ENCODE assay signal across 22 cellular contexts in the genomic region with DNA sequence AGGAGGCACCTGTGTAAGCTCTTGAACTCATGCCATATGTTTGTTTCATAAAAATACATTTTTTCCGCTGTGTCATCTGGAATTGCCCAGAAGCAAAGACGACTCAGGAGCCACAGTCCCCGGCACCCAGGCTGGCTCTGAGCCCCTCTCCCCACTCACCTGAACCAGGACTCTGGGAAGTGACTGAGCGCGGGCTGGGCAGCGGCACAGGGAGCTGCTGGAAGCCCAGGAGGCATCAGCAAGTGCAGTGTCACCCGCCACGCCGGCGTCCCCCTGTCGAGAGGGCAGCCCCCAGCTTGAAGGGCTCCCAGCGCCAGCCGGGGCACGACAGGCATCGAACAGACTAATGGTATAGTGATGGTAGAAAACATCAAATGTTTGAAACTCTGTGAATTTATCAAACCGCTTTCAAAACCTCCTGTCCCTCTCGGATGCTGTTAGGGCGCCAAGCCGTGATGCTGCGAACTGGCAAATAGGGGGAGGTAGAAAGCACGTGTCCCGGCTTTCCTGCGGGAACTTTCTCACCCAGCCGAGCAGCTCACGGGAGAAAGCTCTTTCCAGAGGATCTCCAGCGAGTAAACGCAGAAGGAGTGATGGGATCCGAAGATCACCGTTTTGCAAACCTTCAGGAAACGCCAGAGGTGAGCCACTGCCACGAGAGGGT. TPM values are rescaled to one million over a fixed set of nuclear protein-coding genes. Genes with fewer than 3 reads are reported as not detected.
DNase-seq lines count a peak whose midpoint lies in the region; ATAC-seq and TF ChIP-seq lines count a peak whose summit lies in the region.
"Had no signal": no experiment of that assay in that cellular context is flagged by ENCODE, and none has a peak within 500 bp of the region (broad histone marks: within the 10 kb centered on the region; RNA-seq: fewer than 3 reads in every experiment).

No MANE protein-coding gene starts in this region.

- ATAC-seq in right cardiac atrium: no peak
- ATAC-seq in GM21381 (IDR thresholded peaks at IDR 0.05; ENCODE audit: unreplicated experiment): no peak
- no peak for ATAC-seq in HG03432 (IDR thresholded peaks at IDR 0.05; ENCODE audit: unreplicated experiment)
- ATAC-seq: body of pancreas, gastrocnemius medialis, HCT116, sciatic nerve, T-cell had no signal

- H3K9me3 ChIP-seq in right cardiac atrium (ENCODE audit: control insufficient read depth, low read length) (no peaks in the 10 kb centered on the region), ascending aorta (no peaks in the 10 kb centered on the region), vagina (no peaks in the 10 kb centered on the region)
- H3K9me3 ChIP-seq: body of pancreas, gastrocnemius medialis had no signal

- H3K27ac ChIP-seq in right cardiac atrium (ENCODE audit: low read length) (no peak overlapping the region), ascending aorta (peak overlapping the region; percentile 70 to 74), mesendoderm (ENCODE audit: low read depth, low read length) (no peak overlapping the region), vagina (peak overlapping the region; percentile 73)
- H3K27ac ChIP-seq: KMS-11 had no signal

- H3K36me3 ChIP-seq in ascending aorta (no peaks in the 10 kb centered on the region), mesendoderm (ENCODE audit: control insufficient read depth, insufficient read depth, low read length) (no peaks in the 10 kb centered on the region), vagina (no peaks in the 10 kb centered on the region)
- H3K36me3 ChIP-seq: gastrocnemius medialis had no signal

- no peak overlapping the region for H3K4me2 ChIP-seq in mesendoderm (ENCODE audit: low read length)
- H3K4me2 ChIP-seq: KMS-11 had no signal

- CTCF ChIA-PET in GM10248 (lab: Yijun Ruan, JAX): no interaction called here

- H3K9ac ChIP-seq in mesendoderm (ENCODE audit: low read length): no peak overlapping the region
- H3K9ac ChIP-seq: KMS-11 had no signal

- H3K4me3 ChIP-seq in right cardiac atrium (ENCODE audit: low read length) (no peak overlapping the region), ascending aorta (peak overlapping the region in 1 of 2 donors; percentile 45), mesendoderm (ENCODE audit: low read length) (no peak overlapping the region), vagina (no peak overlapping the region)
- H3K4me3 ChIP-seq: body of pancreas, gastrocnemius medialis had no signal

- no peak overlapping the region for H2AK5ac ChIP-seq in mesendoderm (ENCODE audit: low read length)

- TF ChIP-seq CTCF in ascending aorta (IDR thresholded peaks at IDR 0.05) (no peak), vagina (IDR thresholded peaks at IDR 0.05) (no peak), GM10248 (IDR thresholded peaks at IDR 0.05; ENCODE audit: control extremely low read depth, extremely low read depth, low read depth, missing control alignments) (no peak)

- H3K56ac ChIP-seq in mesendoderm (ENCODE audit: low read length): peak overlapping the region; percentile 7

- intact Hi-C loops in right cardiac atrium (cut with DNase I): no loop called here
- intact Hi-C loops in cardiac septum (cut with DNase I): no loop called here
- intact Hi-C loops in ascending aorta (cut with DNase I): no loop called here
- intact Hi-C loops in vagina (cut with DNase I): loop anchor here (5.0 kb wide), 1 partner anchor 40 kb away; no protein-coding TSS in a partner anchor

- DNase-seq in right cardiac atrium (peak; percentile 18 to 71 (median 50)), cardiac septum (ENCODE audit: low spot score) (no peak), ascending aorta (ENCODE audit: low spot score in 2 of 2) (no peak), mesendoderm (peak; percentile 55), vagina (ENCODE audit: extremely low spot score in 2 of 2) (no peak), GM10248 (ENCODE audit: extremely low spot score) (no peak)
- DNase-seq: activated CD4-positive, alpha-beta T cell treated with anti-CD3 and anti-CD28 coated beads, Interleukin-2, amount 10 ng/mL, durations not matched to agents 7 days and 5 days; activated naive CD8-positive, alpha-beta T cell treated with anti-CD3 and anti-CD28 coated beads for 36 hours; body of pancreas; effector CD4-positive, alpha-beta T cell; erythroblast; gastrocnemius medialis; hypothalamus; naive B cell; NCI-H2171 treated with DMSO at 0.1 percent for 48 hours; SIG-M5; T-cell had no signal

- H2BK120ac ChIP-seq in mesendoderm (ENCODE audit: low read depth, low read length): no peak overlapping the region

- no peak overlapping the region for H4K8ac ChIP-seq in mesendoderm (ENCODE audit: low read depth, low read length)

- H2BK5ac ChIP-seq in mesendoderm (ENCODE audit: low read length): no peak overlapping the region

- H3K4me1 ChIP-seq in right cardiac atrium (ENCODE audit: control insufficient read depth, insufficient read depth, low read length) (peaks cover 17% of the 10 kb centered on the region), ascending aorta (peaks cover 5 to 25% of the 10 kb centered on the region in 2 donors), mesendoderm (ENCODE audit: control insufficient read depth, low read depth, low read length) (no peaks in the 10 kb centered on the region), vagina (peaks cover 46% of the 10 kb centered on the region)

- POLR2A ChIA-PET in GM10248 (lab: Yijun Ruan, JAX): no interaction called here

- H3K23ac ChIP-seq in mesendoderm (ENCODE audit: low read length): no peak overlapping the region

- no peak overlapping the region for H2BK15ac ChIP-seq in mesendoderm (replicated peaks; ENCODE audit: low read depth)

- no peak overlapping the region for H3K18ac ChIP-seq in mesendoderm (ENCODE audit: low read length)

- no peaks in the 10 kb centered on the region for H3K79me2 ChIP-seq in mesendoderm (ENCODE audit: control insufficient read depth, insufficient read depth, low read length)

- no peak for TF ChIP-seq POLR2A in vagina (IDR thresholded peaks at IDR 0.05)

- H3K4ac ChIP-seq in mesendoderm (ENCODE audit: low read depth, low read length): no peak overlapping the region

- no peaks in the 10 kb centered on the region for H3K79me1 ChIP-seq in mesendoderm (ENCODE audit: low read length)

- H3K27me3 ChIP-seq in right cardiac atrium (ENCODE audit: control insufficient read depth, insufficient read depth) (no peaks in the 10 kb centered on the region), ascending aorta (no peaks in the 10 kb centered on the region), mesendoderm (ENCODE audit: insufficient read depth, low read length, poor library complexity) (no peaks in the 10 kb centered on the region), vagina (no peaks in the 10 kb centered on the region)
- H3K27me3 ChIP-seq: body of pancreas had no signal

- H4K5ac ChIP-seq in mesendoderm (ENCODE audit: low read length): no peak overlapping the region

- 72% methylated on average over 31 of the region's 31 CpGs for WGBS in right cardiac atrium
- no CpG with 5 or more reads among the region's 31 CpGs for WGBS in mesendoderm (ENCODE audit: extremely low coverage, insufficient coverage, low lambda C conversion rate)

RNA-seq across cellular contexts. Expression of a gene that starts 57.8 kb away (rescaled TPM):
- total RNA-seq in right cardiac atrium (100 to 1,000 TPM in 1 of 4 donors, 10 to 100 TPM in 3; 63.5 to 134 (median 84.6) TPM), cardiac septum (77.0 TPM), ascending aorta (699 TPM), vagina (86.7 TPM)
- polyA plus RNA-seq in right cardiac atrium: 52.3 TPM
- 84.0 TPM for polyA plus RNA-seq in mesendoderm (2013, experiment 1 of 2)
- polyA plus RNA-seq in mesendoderm (2013, experiment 2 of 2): 85.5 TPM

RNA-seq across cellular contexts. Expression of a gene that starts 59.5 kb away (rescaled TPM):
- 10 to 100 TPM; 16.0 to 20.3 (median 19.1) TPM for total RNA-seq in right cardiac atrium
- polyA plus RNA-seq in right cardiac atrium: 14.1 TPM
- total RNA-seq in cardiac septum: 20.1 TPM
- total RNA-seq in ascending aorta: 39.4 TPM
- polyA plus RNA-seq in mesendoderm (2013, experiment 1 of 2): 17.3 TPM
- 17.4 TPM for polyA plus RNA-seq in mesendoderm (2013, experiment 2 of 2)
- 38.3 TPM for total RNA-seq in vagina

Comparison
In these comparisons a context has a peak if more than half of its experiments do, and no peak if none do; other contexts are left out.
1. DNase-seq: peak in right cardiac atrium (3 of 3) and mesendoderm (single experiment); none in cardiac septum (single experiment), ascending aorta (0 of 2), vagina (0 of 2) and GM10248 (single experiment).
2. H3K27ac ChIP-seq: peak in ascending aorta (2 of 2) and vagina (single experiment); none in right cardiac atrium (single experiment) and mesendoderm (single experiment).